ENCODE assay signal across 10 cellular contexts in the genomic region with DNA sequence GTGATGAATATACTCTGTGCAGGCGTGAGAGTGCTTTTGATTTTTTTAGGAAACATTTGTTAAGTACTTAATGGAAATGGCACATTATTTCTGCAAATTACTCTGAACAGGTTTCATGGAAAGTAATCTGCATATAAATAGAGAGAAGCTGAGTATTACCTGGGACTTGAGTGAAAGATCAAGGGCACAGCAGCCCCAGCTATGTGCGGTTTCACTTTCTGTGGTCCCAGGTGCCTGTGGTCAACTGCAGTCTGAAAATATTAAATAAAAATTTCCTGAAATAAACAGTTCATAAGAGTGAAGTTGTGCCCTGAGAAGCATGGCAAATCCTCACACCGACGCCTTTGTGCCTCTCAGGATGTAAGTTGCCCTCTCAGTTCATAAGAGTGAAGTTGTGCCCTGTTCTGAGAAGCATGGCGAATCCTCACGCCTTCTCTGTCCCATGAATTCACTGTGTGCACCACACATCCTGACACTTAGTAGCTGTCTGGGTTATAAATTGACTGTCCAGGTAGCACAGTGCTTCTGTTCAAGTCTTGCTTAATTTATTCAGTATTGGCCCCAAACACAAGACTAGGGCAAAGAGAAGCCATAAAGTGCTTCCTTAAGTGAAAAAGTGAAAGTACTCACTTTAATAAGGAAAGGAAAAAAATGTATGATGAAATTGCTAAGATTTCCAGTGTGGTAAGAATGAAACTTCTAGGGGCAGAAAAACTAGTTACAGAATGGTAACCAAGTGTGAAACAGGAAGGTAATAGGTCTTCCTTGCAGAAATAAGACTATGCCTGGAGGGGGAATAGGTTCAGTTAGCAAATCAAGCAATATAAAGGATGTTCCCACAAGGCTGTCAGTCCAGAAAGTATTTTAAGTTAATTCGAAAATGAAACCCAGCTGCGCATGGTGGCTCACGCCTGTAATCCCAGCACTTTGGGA. TPM values are rescaled to one million over a fixed set of nuclear protein-coding genes. Genes with fewer than 3 reads are reported as not detected.
A peak's percentile ranks its signal among the peaks of the same experiment; 100 is the strongest.
DNase-seq lines count a peak whose midpoint lies in the region; ATAC-seq and TF ChIP-seq lines count a peak whose summit lies in the region.
"Had no signal": no experiment of that assay in that cellular context is flagged by ENCODE, and none has a peak within 500 bp of the region (broad histone marks: within the 10 kb centered on the region; RNA-seq: fewer than 3 reads in every experiment).

No MANE protein-coding gene starts in this region.

- H3K27ac ChIP-seq in BLaER1 treated with 17β-estradiol and CSF1 and Interleukin-3, amounts not matched to agents 10 nM and 100 nM, result peak overlapping the region in 5 of 11 experiments; percentile 9 to 67 (median 46); a peak in 10 of 22 replicates
- H3K27ac ChIP-seq in tibial artery, result no peak overlapping the region

- peaks cover 9 to 19% (median 12%) of the 10 kb centered on the region in 11 experiments for H3K9me3 ChIP-seq in BLaER1 treated with 17β-estradiol and CSF1 and Interleukin-3, amounts not matched to agents 10 nM and 100 nM (replicated peaks in 1 of 11)
- peaks cover 0 to 8% (median 0%) of the 10 kb centered on the region in 3 donors for H3K9me3 ChIP-seq in tibial artery
- H3K9me3 ChIP-seq: Caco-2 had no signal

- peaks cover 17% of the 10 kb centered on the region for H3K9me3 Mint-ChIP-seq in WTC11

- DNase-seq in WTC11 (ENCODE audit: low spot score), result no peak
- no peak for DNase-seq in tibial artery
- no peak for DNase-seq in NCI-H2227 treated with DMSO at 0.1 percent for 48 hours (lab: John Stamatoyannopoulos, UW)
- no peak for DNase-seq in NCI-H1092 treated with DMSO at 0.1 percent for 48 hours (lab: John Stamatoyannopoulos, UW)
- DNase-seq in GM03348 (ENCODE audit: low spot score), result no peak
- DNase-seq: Caco-2, H7 had no signal

- peaks cover 17 to 49% (median 35%) of the 10 kb centered on the region in 10 experiments for H3K4me1 ChIP-seq in BLaER1 treated with 17β-estradiol and CSF1 and Interleukin-3, amounts not matched to agents 10 nM and 100 nM
- H3K4me1 ChIP-seq in tibial artery, result peaks cover 0 to 20% (median 15%) of the 10 kb centered on the region in 4 donors
- H3K4me1 ChIP-seq: Caco-2 had no signal

- no peaks in the 10 kb centered on the region for H3K36me3 ChIP-seq in BLaER1 treated with 17β-estradiol and CSF1 and Interleukin-3, amounts not matched to agents 10 nM and 100 nM
- no peaks in the 10 kb centered on the region for H3K36me3 ChIP-seq in tibial artery

- H3K27me3 ChIP-seq in BLaER1 treated with 17β-estradiol and CSF1 and Interleukin-3, amounts not matched to agents 10 nM and 100 nM, result peaks cover 29 to 40% (median 33%) of the 10 kb centered on the region in 11 experiments
- peaks cover 0 to 51% of the 10 kb centered on the region in 2 donors for H3K27me3 ChIP-seq in tibial artery

- peaks cover 16% of the 10 kb centered on the region for H3K27me3 Mint-ChIP-seq in WTC11 (ENCODE audit: low read depth)

- CTCF ChIA-PET in WTC11 (lab: Charles Lee), result no interaction called here

- H3K27ac Mint-ChIP-seq in WTC11, result peak overlapping the region; percentile 46

- H3K4me2 ChIP-seq in BLaER1 treated with 17β-estradiol and CSF1 and Interleukin-3, amounts not matched to agents 10 nM and 100 nM, result peak overlapping the region; percentile 63 to 82 (median 75)

- no peak for TF ChIP-seq CTCF in WTC11 (IDR thresholded peaks at IDR 0.05)
- TF ChIP-seq CTCF in tibial artery (IDR thresholded peaks at IDR 0.05), result no peak

- intact Hi-C loops in tibial artery (cut with DNase I; ENCODE audit: low total_unique reads), result no loop called here

- peaks cover 45% of the 10 kb centered on the region for H3K4me1 Mint-ChIP-seq in WTC11

- peaks cover 0 to 6% (median 0%) of the 10 kb centered on the region in 11 experiments; a peak in 3 of 22 replicates for H4K20me1 ChIP-seq in BLaER1 treated with 17β-estradiol and CSF1 and Interleukin-3, amounts not matched to agents 10 nM and 100 nM

- no peak overlapping the region for H3K4me3 Mint-ChIP-seq in WTC11

- peak; percentile 63 for ATAC-seq in GM19043 (IDR thresholded peaks at IDR 0.05; ENCODE audit: low read depth, unreplicated experiment)
- ATAC-seq in HG03045 (IDR thresholded peaks at IDR 0.05; ENCODE audit: unreplicated experiment), result peak; percentile 43
- no peak for ATAC-seq in WTC11

- H3K4me3 ChIP-seq in BLaER1 treated with 17β-estradiol and CSF1 and Interleukin-3, amounts not matched to agents 10 nM and 100 nM, result peak overlapping the region in 6 of 10 experiments; percentile 8 to 45 (median 30); a peak in 9 of 20 replicates
- no peak overlapping the region for H3K4me3 ChIP-seq in tibial artery

- peak overlapping the region in 2 of 11 experiments; percentile 14 to 50; a peak in 4 of 22 replicates for H3K9ac ChIP-seq in BLaER1 treated with 17β-estradiol and CSF1 and Interleukin-3, amounts not matched to agents 10 nM and 100 nM

- POLR2A ChIA-PET in WTC11 (lab: Charles Lee), result no interaction called here

- H3K36me3 Mint-ChIP-seq in WTC11, result peaks cover 16% of the 10 kb centered on the region

TF ChIP-seq in WTC11, 78 proteins besides CTCF, POLR2A, EP300 and RAD21 (continues in another document):
- TF ChIP-seq, protein P1, sequence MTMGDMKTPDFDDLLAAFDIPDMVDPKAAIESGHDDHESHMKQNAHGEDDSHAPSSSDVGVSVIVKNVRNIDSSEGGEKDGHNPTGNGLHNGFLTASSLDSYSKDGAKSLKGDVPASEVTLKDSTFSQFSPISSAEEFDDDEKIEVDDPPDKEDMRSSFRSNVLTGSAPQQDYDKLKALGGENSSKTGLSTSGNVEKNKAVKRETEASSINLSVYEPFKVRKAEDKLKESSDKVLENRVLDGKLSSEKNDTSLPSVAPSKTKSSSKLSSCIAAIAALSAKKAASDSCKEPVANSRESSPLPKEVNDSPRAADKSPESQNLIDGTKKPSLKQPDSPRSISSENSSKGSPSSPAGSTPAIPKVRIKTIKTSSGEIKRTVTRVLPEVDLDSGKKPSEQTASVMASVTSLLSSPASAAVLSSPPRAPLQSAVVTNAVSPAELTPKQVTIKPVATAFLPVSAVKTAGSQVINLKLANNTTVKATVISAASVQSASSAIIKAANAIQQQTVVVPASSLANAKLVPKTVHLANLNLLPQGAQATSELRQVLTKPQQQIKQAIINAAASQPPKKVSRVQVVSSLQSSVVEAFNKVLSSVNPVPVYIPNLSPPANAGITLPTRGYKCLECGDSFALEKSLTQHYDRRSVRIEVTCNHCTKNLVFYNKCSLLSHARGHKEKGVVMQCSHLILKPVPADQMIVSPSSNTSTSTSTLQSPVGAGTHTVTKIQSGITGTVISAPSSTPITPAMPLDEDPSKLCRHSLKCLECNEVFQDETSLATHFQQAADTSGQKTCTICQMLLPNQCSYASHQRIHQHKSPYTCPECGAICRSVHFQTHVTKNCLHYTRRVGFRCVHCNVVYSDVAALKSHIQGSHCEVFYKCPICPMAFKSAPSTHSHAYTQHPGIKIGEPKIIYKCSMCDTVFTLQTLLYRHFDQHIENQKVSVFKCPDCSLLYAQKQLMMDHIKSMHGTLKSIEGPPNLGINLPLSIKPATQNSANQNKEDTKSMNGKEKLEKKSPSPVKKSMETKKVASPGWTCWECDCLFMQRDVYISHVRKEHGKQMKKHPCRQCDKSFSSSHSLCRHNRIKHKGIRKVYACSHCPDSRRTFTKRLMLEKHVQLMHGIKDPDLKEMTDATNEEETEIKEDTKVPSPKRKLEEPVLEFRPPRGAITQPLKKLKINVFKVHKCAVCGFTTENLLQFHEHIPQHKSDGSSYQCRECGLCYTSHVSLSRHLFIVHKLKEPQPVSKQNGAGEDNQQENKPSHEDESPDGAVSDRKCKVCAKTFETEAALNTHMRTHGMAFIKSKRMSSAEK (CRISPR knock-in tag; IDR thresholded peaks at IDR 0.05; ENCODE audit: borderline replicate concordance), result no peak
- TF ChIP-seq, protein P2, sequence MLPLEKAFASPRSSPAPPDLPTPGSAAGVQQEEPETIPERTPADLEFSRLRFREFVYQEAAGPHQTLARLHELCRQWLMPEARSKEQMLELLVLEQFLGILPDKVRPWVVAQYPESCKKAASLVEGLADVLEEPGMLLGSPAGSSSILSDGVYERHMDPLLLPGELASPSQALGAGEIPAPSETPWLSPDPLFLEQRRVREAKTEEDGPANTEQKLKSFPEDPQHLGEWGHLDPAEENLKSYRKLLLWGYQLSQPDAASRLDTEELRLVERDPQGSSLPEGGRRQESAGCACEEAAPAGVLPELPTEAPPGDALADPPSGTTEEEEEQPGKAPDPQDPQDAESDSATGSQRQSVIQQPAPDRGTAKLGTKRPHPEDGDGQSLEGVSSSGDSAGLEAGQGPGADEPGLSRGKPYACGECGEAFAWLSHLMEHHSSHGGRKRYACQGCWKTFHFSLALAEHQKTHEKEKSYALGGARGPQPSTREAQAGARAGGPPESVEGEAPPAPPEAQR (CRISPR knock-in tag; IDR thresholded peaks at IDR 0.05), result no peak
- TF ChIP-seq NR2C2 (CRISPR knock-in tag; IDR thresholded peaks at IDR 0.05) (no peak), E2F5 (CRISPR knock-in tag; IDR thresholded peaks at IDR 0.05) (no peak), GABPB1 (CRISPR knock-in tag; IDR thresholded peaks at IDR 0.05) (no peak), RORB (CRISPR knock-in tag; IDR thresholded peaks at IDR 0.05) (no peak), ZNF512 (CRISPR knock-in tag; IDR thresholded peaks at IDR 0.05; ENCODE audit: borderline replicate concordance) (no peak), ZNF263 (CRISPR knock-in tag; IDR thresholded peaks at IDR 0.05; ENCODE audit: low read depth) (no peak), ZNF416 (CRISPR knock-in tag; IDR thresholded peaks at IDR 0.05) (no peak), ZBTB21 (CRISPR knock-in tag; IDR thresholded peaks at IDR 0.05; ENCODE audit: borderline replicate concordance) (no peak)

RNA-seq across cellular contexts. Expression of gene SNTG2, which starts 4.3 kb away (rescaled TPM):
- 20.5 to 30.1 TPM (median 27.8 TPM) in 3 replicates for total RNA-seq in WTC11 (2021)
- total RNA-seq: Caco-2 had no signal

Comparison
In these comparisons a context has a peak if more than half of its experiments do, and no peak if none do; other contexts are left out.
1. H3K4me3 ChIP-seq: peak in BLaER1 treated with 17β-estradiol and CSF1 and Interleukin-3, amounts not matched to agents 10 nM and 100 nM (6 of 10); none in tibial artery (0 of 2).